16 cellular contexts compared by ENCODE assay signal in genomic region chr3:66644549-66644948, GRCh38.
DNase-seq lines count a peak whose midpoint lies in the region; ATAC-seq and TF ChIP-seq lines count a peak whose summit lies in the region.
"Had no signal": no experiment of that assay in that cellular context is flagged by ENCODE, and none has a peak within 500 bp of the region (broad histone marks: within the 10 kb centered on the region; RNA-seq: fewer than 3 reads in every experiment).

No MANE protein-coding gene starts in this region.

- peak overlapping the region in 7 of 11 experiments; percentile 20 to 84 (median 64); a peak in 13 of 22 replicates for H3K27ac ChIP-seq in BLaER1 treated with 17β-estradiol and CSF1 and Interleukin-3, amounts not matched to agents 10 nM and 100 nM
- H3K27ac ChIP-seq: C4-2B had no signal

- peak overlapping the region in 6 of 11 experiments; percentile 10 to 69 (median 50); a peak in 10 of 22 replicates for H3K4me2 ChIP-seq in BLaER1 treated with 17β-estradiol and CSF1 and Interleukin-3, amounts not matched to agents 10 nM and 100 nM
- H3K4me2 ChIP-seq: SK-N-SH had no signal

- H4K20me1 ChIP-seq in BLaER1 treated with 17β-estradiol and CSF1 and Interleukin-3, amounts not matched to agents 10 nM and 100 nM: no peaks in the 10 kb centered on the region

- TF ChIP-seq POLR2A in NB4 (IDR thresholded peaks at IDR 0.05; ENCODE audit: extremely low read depth, insufficient read length): no peak

- no peak for TF ChIP-seq CTCF in NB4 (IDR thresholded peaks at IDR 0.05; ENCODE audit: low read depth, low read length)

- ATAC-seq in GM18498 (IDR thresholded peaks at IDR 0.05; ENCODE audit: unreplicated experiment): no peak
- ATAC-seq in HG02840 (IDR thresholded peaks at IDR 0.05; ENCODE audit: low FRiP score, unreplicated experiment): no peak

- H3K27me3 ChIP-seq in BLaER1 treated with 17β-estradiol and CSF1 and Interleukin-3, amounts not matched to agents 10 nM and 100 nM: no peaks in the 10 kb centered on the region

- no peak overlapping the region for H3K4me3 ChIP-seq in BLaER1 treated with 17β-estradiol and CSF1 and Interleukin-3, amounts not matched to agents 10 nM and 100 nM
- no peak overlapping the region for H3K4me3 ChIP-seq in NB4 (ENCODE audit: low read depth, low read length)

- H3K9me3 ChIP-seq in BLaER1 treated with 17β-estradiol and CSF1 and Interleukin-3, amounts not matched to agents 10 nM and 100 nM (replicated peaks in 1 of 11): peaks cover 0 to 17% (median 7%) of the 10 kb centered on the region in 11 experiments; a peak in 11 of 22 replicates
- H3K9me3 ChIP-seq: SK-N-SH had no signal

- H3K9ac ChIP-seq in BLaER1 treated with 17β-estradiol and CSF1 and Interleukin-3, amounts not matched to agents 10 nM and 100 nM: peak overlapping the region in 4 of 11 experiments; percentile 16 to 68 (median 52); a peak in 5 of 22 replicates
- H3K9ac ChIP-seq: SK-N-SH had no signal

- H3K36me3 ChIP-seq in BLaER1 treated with 17β-estradiol and CSF1 and Interleukin-3, amounts not matched to agents 10 nM and 100 nM: no peaks in the 10 kb centered on the region

- H3K4me1 ChIP-seq in BLaER1 treated with 17β-estradiol and CSF1 and Interleukin-3, amounts not matched to agents 10 nM and 100 nM: peaks cover 0 to 28% (median 5%) of the 10 kb centered on the region in 10 experiments; a peak in 10 of 20 replicates

- DNase-seq in NB4 (ENCODE audit: low read depth): peak; percentile 1
- DNase-seq in SKM-1 (lab: John Stamatoyannopoulos, UW; ENCODE audit: unreplicated experiment): peak; percentile 53
- peak; percentile 51 for DNase-seq in medulla oblongata (ENCODE audit: extremely low spot score)
- no peak for DNase-seq in activated CD4-positive, alpha-beta T cell treated with anti-CD3 and anti-CD28 coated beads, Interleukin-2, amount 50 U/mL, for 4 hours
- no peak for DNase-seq in stimulated activated CD4-positive, alpha-beta T cell treated with anti-CD3 and anti-CD28 coated beads, Interleukin-15, amount 100 ng/mL, for 24 hours
- DNase-seq: COR-L47; GF-D8; H9; NCI-H187; NCI-H446 treated with DMSO at 0.1 percent for 48 hours; NK-92 treated with Interleukin-12 subunit alpha and Interleukin-12 subunit beta, amount 100 ng/mL, for 24 hours; SK-N-SH had no signal

Comparison
In these comparisons a context has a peak if more than half of its experiments do, and no peak if none do; other contexts are left out.
1. DNase-seq: peak in NB4 (single experiment), SKM-1 (single experiment) and medulla oblongata (single experiment); none in activated CD4-positive, alpha-beta T cell treated with anti-CD3 and anti-CD28 coated beads, Interleukin-2, amount 50 U/mL, for 4 hours (0 of 2) and stimulated activated CD4-positive, alpha-beta T cell treated with anti-CD3 and anti-CD28 coated beads, Interleukin-15, amount 100 ng/mL, for 24 hours (single experiment).